ENCODE assay signal across 10 cellular contexts in the genomic region with DNA sequence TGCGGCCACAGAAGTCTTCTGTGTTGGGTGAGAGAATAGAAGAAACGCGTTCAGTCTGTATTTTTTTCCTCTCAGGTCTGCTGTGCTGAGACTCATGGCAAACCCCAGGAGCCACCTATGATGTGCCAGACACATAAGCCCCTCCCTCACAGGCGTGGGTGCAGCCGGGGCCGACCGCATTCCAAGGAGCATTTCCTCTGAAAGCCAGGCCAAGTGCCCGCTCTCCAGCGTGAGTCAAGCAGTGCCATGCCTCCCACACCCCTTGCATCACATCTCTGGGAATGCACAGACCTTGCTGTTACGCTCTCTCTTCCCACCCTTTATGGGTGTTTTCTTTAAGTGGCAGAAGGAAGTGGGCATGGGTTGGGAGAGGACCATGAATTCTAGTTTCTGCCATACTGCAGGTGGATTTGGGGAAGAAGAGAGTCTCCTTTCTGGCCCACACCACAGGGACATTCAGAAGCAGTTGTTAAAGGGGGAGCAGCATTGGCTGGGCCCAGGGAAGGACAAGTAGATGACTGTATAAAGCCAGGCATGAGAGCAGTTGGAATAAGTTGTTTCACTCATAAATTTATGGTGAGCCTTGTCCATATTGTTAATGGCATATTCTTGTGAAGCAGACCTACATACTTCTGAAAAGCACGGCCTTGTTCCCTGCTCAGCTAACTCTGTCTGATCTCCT. TPM values are rescaled to one million over a fixed set of nuclear protein-coding genes. Genes with fewer than 3 reads are reported as not detected.
DNase-seq lines count a peak whose midpoint lies in the region; ATAC-seq and TF ChIP-seq lines count a peak whose summit lies in the region.
"Had no signal": no experiment of that assay in that cellular context is flagged by ENCODE, and none has a peak within 500 bp of the region (broad histone marks: within the 10 kb centered on the region; RNA-seq: fewer than 3 reads in every experiment).

No MANE protein-coding gene starts in this region.

- 57% methylated on average over 11 of the region's 11 CpGs for WGBS in esophagus muscularis mucosa

- peak; percentile 67 to 97 for ATAC-seq in left cardiac atrium
- ATAC-seq in Right ventricle myocardium superior (ENCODE audit: poor library complexity) = no peak
- ATAC-seq: activated CD8-positive, alpha-beta T cell treated with anti-CD3 and anti-CD28 coated beads for 36 hours; stimulated activated naive CD8-positive, alpha-beta T cell treated with anti-CD3 and anti-CD28 coated beads, Interleukin-15, Interleukin-2, amounts not matched to agents 100 U/mL and 50 U/mL, for 24 hours had no signal

- no peaks in the 10 kb centered on the region for H3K9me3 ChIP-seq in esophagus muscularis mucosa
- H3K9me3 ChIP-seq in tibial artery = no peaks in the 10 kb centered on the region

- intact Hi-C loops in left cardiac atrium (cut with DNase I) = no loop called here
- intact Hi-C loops in Right ventricle myocardium superior (cut with DNase I) = no loop called here
- intact Hi-C loops in esophagus muscularis mucosa (cut with DNase I) = no loop called here
- intact Hi-C loops in tibial artery (cut with DNase I; ENCODE audit: low total_unique reads) = no loop called here

- H3K4me1 ChIP-seq in esophagus muscularis mucosa = no peaks in the 10 kb centered on the region
- H3K4me1 ChIP-seq in tibial artery = no peaks in the 10 kb centered on the region

- DNase-seq in left cardiac atrium (peak; percentile 54), Right ventricle myocardium superior (no peak), amniotic stem cell (lab: John Stamatoyannopoulos, UW) (peak; percentile 41), kidney tubule cell (ENCODE audit: low spot score) (peak; percentile 98), DMS 273 treated with DMSO at 0.1 percent for 48 hours (lab: John Stamatoyannopoulos, UW) (no peak), superior temporal gyrus (ENCODE audit: extremely low spot score) (no peak), esophagus muscularis mucosa (ENCODE audit: extremely low spot score) (no peak), tibial artery (no peak)
- DNase-seq: activated CD8-positive, alpha-beta T cell treated with anti-CD3 and anti-CD28 coated beads for 36 hours; stimulated activated naive CD8-positive, alpha-beta T cell treated with anti-CD3 and anti-CD28 coated beads, Interleukin-15, Interleukin-2, amounts not matched to agents 100 U/mL and 50 U/mL, for 24 hours had no signal

- no peaks in the 10 kb centered on the region for H3K36me3 ChIP-seq in esophagus muscularis mucosa
- H3K36me3 ChIP-seq in tibial artery = no peaks in the 10 kb centered on the region

- H3K27me3 ChIP-seq in esophagus muscularis mucosa = peaks cover 0 to 19% (median 2%) of the 10 kb centered on the region in 4 donors
- H3K27me3 ChIP-seq in tibial artery = peaks cover 0 to 12% of the 10 kb centered on the region in 2 donors

- TF ChIP-seq CTCF in esophagus muscularis mucosa (IDR thresholded peaks at IDR 0.05) (no peak), tibial artery (IDR thresholded peaks at IDR 0.05) (no peak)

- TF ChIP-seq EP300 in esophagus muscularis mucosa (IDR thresholded peaks at IDR 0.05) = no peak

- TF ChIP-seq POLR2A in esophagus muscularis mucosa (IDR thresholded peaks at IDR 0.05; ENCODE audit: low read depth) = no peak

- H3K27ac ChIP-seq in esophagus muscularis mucosa (replicated peaks in 1 of 4) = no peak overlapping the region
- H3K27ac ChIP-seq in tibial artery = no peak overlapping the region

- H3K4me3 ChIP-seq in esophagus muscularis mucosa = no peak overlapping the region
- H3K4me3 ChIP-seq in tibial artery = no peak overlapping the region

RNA-seq across cellular contexts. Expression of a gene that starts 37.1 kb away (rescaled TPM):
- total RNA-seq in left cardiac atrium (under 1 TPM; 0.44 to 0.79 TPM), Right ventricle myocardium superior (0.51 TPM), esophagus muscularis mucosa (1 to 10 TPM in 3 of 4 donors, under 1 TPM in 1; 0.69 to 3.0 (median 1.3) TPM)
- total RNA-seq: activated CD8-positive, alpha-beta T cell treated with anti-CD3 and anti-CD28 coated beads for 36 hours had no signal

Comparison
In these comparisons a context has a peak if more than half of its experiments do, and no peak if none do; other contexts are left out.
1. DNase-seq: peak in left cardiac atrium (single experiment), amniotic stem cell (single experiment) and kidney tubule cell (single experiment); none in Right ventricle myocardium superior (single experiment), DMS 273 treated with DMSO at 0.1 percent for 48 hours (single experiment), superior temporal gyrus (single experiment), esophagus muscularis mucosa (single experiment) and tibial artery (0 of 2).